2 cellular contexts compared by ENCODE assay signal in the genomic region with DNA sequence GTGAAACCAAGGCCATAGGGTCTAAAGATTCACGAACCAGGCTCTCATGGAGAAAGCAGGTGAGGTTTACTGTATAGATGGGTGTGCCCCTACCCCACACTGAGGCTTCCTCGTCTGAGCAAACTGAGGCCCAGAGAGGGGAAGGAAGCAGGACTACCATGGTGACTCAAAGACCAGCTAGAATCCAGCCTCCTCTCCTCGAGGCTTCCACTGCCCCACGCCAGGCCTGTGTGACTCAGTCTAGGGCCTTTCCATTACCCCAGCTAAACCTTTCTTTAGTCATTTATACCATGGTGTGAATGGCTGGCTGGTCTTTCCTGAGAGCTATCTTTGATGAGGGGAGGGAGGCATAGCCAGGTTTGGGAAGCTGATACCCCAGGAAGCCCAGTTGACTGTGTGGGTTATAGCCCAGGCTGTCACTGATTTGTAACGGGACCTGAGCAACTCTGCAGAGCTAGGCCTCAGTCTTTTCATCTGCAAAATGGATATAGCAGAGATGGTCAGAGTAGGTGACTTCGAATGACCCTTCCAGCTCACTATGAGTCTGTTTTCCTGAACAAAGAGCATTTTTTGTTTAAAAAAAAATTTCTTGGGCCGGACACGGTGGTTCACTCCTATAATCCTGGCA.
TF ChIP-seq lines count a peak whose summit lies in the region.

No MANE protein-coding gene starts in this region.

TF ChIP-seq in SK-N-SH treated with all-trans-retinoic acid at 6 μM for 48 hours, 23 proteins besides CTCF, POLR2A, EP300 and RAD21 (continued from another document):
- TF ChIP-seq TSHZ2 (CRISPR knock-in tag; IDR thresholded peaks at IDR 0.05), result no peak
- TF ChIP-seq SNAI2 (CRISPR knock-in tag; IDR thresholded peaks at IDR 0.05), result no peak
- TF ChIP-seq, protein P1, sequence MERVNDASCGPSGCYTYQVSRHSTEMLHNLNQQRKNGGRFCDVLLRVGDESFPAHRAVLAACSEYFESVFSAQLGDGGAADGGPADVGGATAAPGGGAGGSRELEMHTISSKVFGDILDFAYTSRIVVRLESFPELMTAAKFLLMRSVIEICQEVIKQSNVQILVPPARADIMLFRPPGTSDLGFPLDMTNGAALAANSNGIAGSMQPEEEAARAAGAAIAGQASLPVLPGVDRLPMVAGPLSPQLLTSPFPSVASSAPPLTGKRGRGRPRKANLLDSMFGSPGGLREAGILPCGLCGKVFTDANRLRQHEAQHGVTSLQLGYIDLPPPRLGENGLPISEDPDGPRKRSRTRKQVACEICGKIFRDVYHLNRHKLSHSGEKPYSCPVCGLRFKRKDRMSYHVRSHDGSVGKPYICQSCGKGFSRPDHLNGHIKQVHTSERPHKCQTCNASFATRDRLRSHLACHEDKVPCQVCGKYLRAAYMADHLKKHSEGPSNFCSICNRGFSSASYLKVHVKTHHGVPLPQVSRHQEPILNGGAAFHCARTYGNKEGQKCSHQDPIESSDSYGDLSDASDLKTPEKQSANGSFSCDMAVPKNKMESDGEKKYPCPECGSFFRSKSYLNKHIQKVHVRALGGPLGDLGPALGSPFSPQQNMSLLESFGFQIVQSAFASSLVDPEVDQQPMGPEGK (CRISPR knock-in tag; IDR thresholded peaks at IDR 0.05; ENCODE audit: borderline replicate concordance), result no peak
- TF ChIP-seq ZNF70 (CRISPR knock-in tag; IDR thresholded peaks at IDR 0.05), result no peak
- no peak for TF ChIP-seq TOX (CRISPR knock-in tag; IDR thresholded peaks at IDR 0.05; ENCODE audit: borderline replicate concordance)
- no peak for TF ChIP-seq GLIS3 (CRISPR knock-in tag; IDR thresholded peaks at IDR 0.05)
- no peak for TF ChIP-seq POU6F1 (CRISPR knock-in tag; IDR thresholded peaks at IDR 0.05; ENCODE audit: borderline replicate concordance, low read depth)
- TF ChIP-seq TCF4 (CRISPR knock-in tag; IDR thresholded peaks at IDR 0.05; ENCODE audit: borderline replicate concordance), result no peak
TF ChIP-seq in SK-N-SH treated with all-trans-retinoic acid at 6 μM for 48 hours: peak in this region for 0.

TF ChIP-seq in SK-N-SH, 30 proteins besides CTCF, POLR2A, EP300 and RAD21 (continued from another document):
- TF ChIP-seq TAF1 (IDR thresholded peaks at IDR 0.05; ENCODE audit: borderline replicate concordance, low read depth, low read length) (no peak), PBX3 (IDR thresholded peaks at IDR 0.05) (no peak), TEAD4 (IDR thresholded peaks at IDR 0.05; ENCODE audit: borderline replicate concordance, insufficient read depth) (no peak), RXRA (IDR thresholded peaks at IDR 0.05; ENCODE audit: borderline replicate concordance, low read depth) (no peak), GABPA (IDR thresholded peaks at IDR 0.05; ENCODE audit: low read depth) (no peak), POLR2AphosphoS5 (IDR thresholded peaks at IDR 0.05; ENCODE audit: low read depth, low read length) (no peak)
TF ChIP-seq in SK-N-SH: peak in this region for 0.
